8 cellular contexts compared by ENCODE assay signal in genomic region chr19:925912-926594, GRCh38. TPM values are rescaled to one million over a fixed set of nuclear protein-coding genes. Genes with fewer than 3 reads are reported as not detected.
DNase-seq lines count a peak whose midpoint lies in the region; ATAC-seq and TF ChIP-seq lines count a peak whose summit lies in the region.

A gene with protein sequence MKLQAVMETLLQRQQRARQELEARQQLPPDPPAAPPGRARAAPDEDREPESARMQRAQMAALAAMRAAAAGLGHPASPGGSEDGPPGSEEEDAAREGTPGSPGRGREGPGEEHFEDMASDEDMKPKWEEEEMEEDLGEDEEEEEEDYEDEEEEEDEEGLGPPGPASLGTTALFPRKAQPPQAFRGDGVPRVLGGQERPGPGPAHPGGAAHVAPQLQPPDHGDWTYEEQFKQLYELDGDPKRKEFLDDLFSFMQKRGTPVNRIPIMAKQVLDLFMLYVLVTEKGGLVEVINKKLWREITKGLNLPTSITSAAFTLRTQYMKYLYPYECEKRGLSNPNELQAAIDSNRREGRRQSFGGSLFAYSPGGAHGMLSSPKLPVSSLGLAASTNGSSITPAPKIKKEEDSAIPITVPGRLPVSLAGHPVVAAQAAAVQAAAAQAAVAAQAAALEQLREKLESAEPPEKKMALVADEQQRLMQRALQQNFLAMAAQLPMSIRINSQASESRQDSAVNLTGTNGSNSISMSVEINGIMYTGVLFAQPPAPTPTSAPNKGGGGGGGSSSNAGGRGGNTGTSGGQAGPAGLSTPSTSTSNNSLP (plus strand): TSS chr19:926035. CDS start chr19:929529, 3,494 bp downstream.

- peaks cover 19% of the 10 kb centered on the region for H3K4me1 Mint-ChIP-seq in activated T-cell treated with anti-CD3 and anti-CD28 coated beads, Interleukin-2, amount 50 U/mL, for 4 hours (ENCODE audit: low read depth)
- H3K4me1 Mint-ChIP-seq in natural killer cell treated with Interleukin-12 subunit alpha and Interleukin-12 subunit beta and Interleukin-15 and Interleukin-18, amount 100 ng/mL, for 72 hours (ENCODE audit: low read depth in 2 of 2) = peaks cover 8 to 9% of the 10 kb centered on the region in 2 donors

- no peaks in the 10 kb centered on the region for H3F3A ChIP-seq in SU-DHL-6 (ENCODE audit: insufficient read depth)

- peak within 1 kb of the TSS; percentile 80 for H2AFZ ChIP-seq in SU-DHL-6 (ENCODE audit: low read depth, low read length, severe bottlenecking)

- no peaks in the 10 kb centered on the region for H3K36me3 ChIP-seq in SU-DHL-6 (ENCODE audit: low read length)

- no peaks in the 10 kb centered on the region for H3K9me3 ChIP-seq in SU-DHL-6 (ENCODE audit: insufficient read depth, low read length)

- 0 out of 2 replicates have a peak within 1 kb of the TSS, but pooled peaks have one; percentile 41 for H3K27ac ChIP-seq in SU-DHL-6 (ENCODE audit: low read depth, low read length)

- peak within 1 kb of the TSS; percentile 94 for H3K4me2 ChIP-seq in SU-DHL-6 (ENCODE audit: low read depth, low read length, poor library complexity, severe bottlenecking)

- H3K9ac ChIP-seq in SU-DHL-6 (ENCODE audit: low read length) = peak within 1 kb of the TSS; percentile 60

- TF ChIP-seq CTCF in SU-DHL-6 (IDR thresholded peaks at IDR 0.05; ENCODE audit: insufficient read depth, low read length, poor library complexity, severe bottlenecking) = no peak

- peak within 1 kb of the TSS; percentile 61 for H3K4me3 ChIP-seq in SU-DHL-6 (ENCODE audit: insufficient read depth, low read length, poor library complexity, severe bottlenecking)

- peak; percentile 45 to 49 for ATAC-seq in activated T-cell treated with anti-CD3 and anti-CD28 coated beads, Interleukin-2, amount 50 U/mL, for 4 hours
- peak; percentile 26 for ATAC-seq in HG02759 (IDR thresholded peaks at IDR 0.05; ENCODE audit: unreplicated experiment)
- peak; percentile 36 for ATAC-seq in esophagus mucosa
- peak; percentile 46 to 55 for ATAC-seq in natural killer cell treated with Interleukin-12 subunit alpha and Interleukin-12 subunit beta and Interleukin-15 and Interleukin-18, amount 100 ng/mL, for 72 hours
- no peak for ATAC-seq in HG03378 (IDR thresholded peaks at IDR 0.05; ENCODE audit: unreplicated experiment)
- no peak for ATAC-seq in HG03439 (IDR thresholded peaks at IDR 0.05; ENCODE audit: unreplicated experiment)

- H3K9me3 Mint-ChIP-seq in activated T-cell treated with anti-CD3 and anti-CD28 coated beads, Interleukin-2, amount 50 U/mL, for 4 hours = no peaks in the 10 kb centered on the region
- H3K9me3 Mint-ChIP-seq in natural killer cell treated with Interleukin-12 subunit alpha and Interleukin-12 subunit beta and Interleukin-15 and Interleukin-18, amount 100 ng/mL, for 72 hours = no peaks in the 10 kb centered on the region

- H3K27me3 Mint-ChIP-seq in activated T-cell treated with anti-CD3 and anti-CD28 coated beads, Interleukin-2, amount 50 U/mL, for 4 hours (ENCODE audit: low read depth) = no peaks in the 10 kb centered on the region
- no peaks in the 10 kb centered on the region for H3K27me3 Mint-ChIP-seq in natural killer cell treated with Interleukin-12 subunit alpha and Interleukin-12 subunit beta and Interleukin-15 and Interleukin-18, amount 100 ng/mL, for 72 hours

- no peaks in the 10 kb centered on the region for H3K9me2 ChIP-seq in SU-DHL-6 (replicated peaks; ENCODE audit: insufficient read depth, low read length)

- no peaks in the 10 kb centered on the region for H4K20me1 ChIP-seq in SU-DHL-6 (ENCODE audit: low read depth, low read length)

- no peaks in the 10 kb centered on the region for H3K79me2 ChIP-seq in SU-DHL-6 (ENCODE audit: insufficient read depth, low read length)

- H3K4me3 Mint-ChIP-seq in activated T-cell treated with anti-CD3 and anti-CD28 coated beads, Interleukin-2, amount 50 U/mL, for 4 hours = peak within 1 kb of the TSS; percentile 78
- H3K4me3 Mint-ChIP-seq in natural killer cell treated with Interleukin-12 subunit alpha and Interleukin-12 subunit beta and Interleukin-15 and Interleukin-18, amount 100 ng/mL, for 72 hours = peak within 1 kb of the TSS; percentile 82

- H3K27ac Mint-ChIP-seq in natural killer cell treated with Interleukin-12 subunit alpha and Interleukin-12 subunit beta and Interleukin-15 and Interleukin-18, amount 100 ng/mL, for 72 hours = peak within 1 kb of the TSS; percentile 46 to 56

- no peaks in the 10 kb centered on the region for H3K27me3 ChIP-seq in SU-DHL-6 (ENCODE audit: low read length)

- H3K36me3 Mint-ChIP-seq in activated T-cell treated with anti-CD3 and anti-CD28 coated beads, Interleukin-2, amount 50 U/mL, for 4 hours (ENCODE audit: insufficient read depth) = no peaks in the 10 kb centered on the region
- H3K36me3 Mint-ChIP-seq in natural killer cell treated with Interleukin-12 subunit alpha and Interleukin-12 subunit beta and Interleukin-15 and Interleukin-18, amount 100 ng/mL, for 72 hours = no peaks in the 10 kb centered on the region

- DNase-seq in activated T-cell treated with anti-CD3 and anti-CD28 coated beads, Interleukin-2, amount 50 U/mL, for 4 hours = no peak
- no peak for DNase-seq in activated T-cell treated with anti-CD3 and anti-CD28 coated beads, Interleukin-2, amount 50 U/mL, for 48 hours
- no peak for DNase-seq in natural killer cell treated with Interleukin-12 subunit alpha and Interleukin-12 subunit beta and Interleukin-15 and Interleukin-18, amount 100 ng/mL, for 72 hours (ENCODE audit: low spot score)

RNA-seq across cellular contexts. Expression of the gene that starts here (rescaled TPM):
- total RNA-seq in activated T-cell treated with anti-CD3 and anti-CD28 coated beads, Interleukin-2, amount 50 U/mL, for 4 hours = 10 to 100 TPM in 1 of 3 donors, 1 to 10 TPM in 2; 7.3 to 13.2 (median 10.0) TPM
- total RNA-seq in esophagus mucosa = 6.9 TPM
- 10 to 100 TPM; 42.8 to 46.1 TPM for total RNA-seq in natural killer cell treated with Interleukin-12 subunit alpha and Interleukin-12 subunit beta and Interleukin-15 and Interleukin-18, amount 100 ng/mL, for 72 hours

Comparison
In these comparisons a context has a peak if more than half of its experiments do, and no peak if none do; other contexts are left out.
1. ATAC-seq: peak in activated T-cell treated with anti-CD3 and anti-CD28 coated beads, Interleukin-2, amount 50 U/mL, for 4 hours (2 of 2), HG02759 (single experiment), esophagus mucosa (single experiment) and natural killer cell treated with Interleukin-12 subunit alpha and Interleukin-12 subunit beta and Interleukin-15 and Interleukin-18, amount 100 ng/mL, for 72 hours (2 of 2); none in HG03378 (single experiment) and HG03439 (single experiment).